8 cellular contexts compared by ENCODE assay signal in the genomic region with DNA sequence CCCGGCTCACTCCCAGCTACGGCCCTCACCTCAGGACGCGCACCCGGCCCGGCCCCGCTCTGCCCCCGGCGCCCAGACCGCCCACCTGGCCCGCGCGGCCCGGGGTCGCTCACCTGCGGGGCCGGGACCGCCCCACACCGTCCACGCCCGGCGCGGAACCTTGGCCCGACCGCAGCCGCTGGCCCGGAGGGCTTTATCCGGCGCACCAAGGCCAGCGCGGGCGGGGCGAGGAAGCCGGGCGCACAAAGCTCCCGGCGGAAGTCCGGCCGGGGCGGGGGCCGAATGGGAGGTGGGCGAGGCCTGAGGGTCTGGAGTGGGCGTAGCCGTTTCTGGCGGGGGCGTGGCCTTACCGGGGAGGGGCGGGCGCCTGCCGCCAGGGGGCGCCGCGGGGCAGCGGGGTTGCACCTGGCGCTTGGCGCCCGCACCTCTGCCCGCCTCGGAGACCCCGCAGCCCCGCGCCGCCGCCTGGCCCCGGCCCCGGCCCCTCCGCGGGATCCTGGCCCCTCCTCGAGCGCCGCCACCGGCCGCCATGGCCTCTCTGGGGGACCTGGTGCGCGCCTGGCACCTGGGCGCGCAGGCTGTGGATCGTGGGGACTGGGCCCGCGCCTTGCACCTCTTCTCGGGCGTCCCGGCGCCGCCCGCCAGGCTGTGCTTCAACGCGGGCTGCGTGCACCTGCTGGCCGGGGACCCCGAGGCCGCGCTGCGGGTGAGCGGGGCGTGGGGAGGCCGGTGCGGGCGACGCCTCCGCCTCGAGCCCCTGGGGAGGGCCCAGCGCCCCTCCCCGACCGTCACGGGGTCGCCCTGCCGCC. TPM values are rescaled to one million over a fixed set of nuclear protein-coding genes. Genes with fewer than 3 reads are reported as not detected.
A peak's percentile ranks its signal among the peaks of the same experiment; 100 is the strongest.
DNase-seq lines count a peak whose midpoint lies in the region; ATAC-seq and TF ChIP-seq lines count a peak whose summit lies in the region.

Gene EXD3 (minus strand): TSS at position 162 of the 809 bp plus-strand sequence. CDS start 27,805 bp downstream, outside the sequence.
A gene with protein sequence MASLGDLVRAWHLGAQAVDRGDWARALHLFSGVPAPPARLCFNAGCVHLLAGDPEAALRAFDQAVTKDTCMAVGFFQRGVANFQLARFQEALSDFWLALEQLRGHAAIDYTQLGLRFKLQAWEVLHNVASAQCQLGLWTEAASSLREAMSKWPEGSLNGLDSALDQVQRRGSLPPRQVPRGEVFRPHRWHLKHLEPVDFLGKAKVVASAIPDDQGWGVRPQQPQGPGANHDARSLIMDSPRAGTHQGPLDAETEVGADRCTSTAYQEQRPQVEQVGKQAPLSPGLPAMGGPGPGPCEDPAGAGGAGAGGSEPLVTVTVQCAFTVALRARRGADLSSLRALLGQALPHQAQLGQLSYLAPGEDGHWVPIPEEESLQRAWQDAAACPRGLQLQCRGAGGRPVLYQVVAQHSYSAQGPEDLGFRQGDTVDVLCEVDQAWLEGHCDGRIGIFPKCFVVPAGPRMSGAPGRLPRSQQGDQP (plus strand): TSS at position 393 of the 809 bp plus-strand sequence. CDS start 137 bp downstream, at position 530.

- H3K36me3 ChIP-seq in GM23338 (ENCODE audit: insufficient read depth) (no peaks in the 10 kb centered on the region), RWPE2 (ENCODE audit: low read depth) (0 out of 2 replicates have a peak, but pooled peaks cover 5% of the 10 kb centered on the region), neural progenitor cell (no peaks in the 10 kb centered on the region), stomach (no peaks in the 10 kb centered on the region)

- H3K79me2 ChIP-seq in GM23338 (replicated peaks; ENCODE audit: insufficient read depth) (peaks cover 24% of the 10 kb centered on the region), neural progenitor cell (ENCODE audit: low read depth) (peaks cover 37% of the 10 kb centered on the region)

- H4K20me1 ChIP-seq in GM23338 (replicated peaks; ENCODE audit: insufficient read depth) (peaks cover 4% of the 10 kb centered on the region; the same call in 1 of the 2 replicates), neural progenitor cell (ENCODE audit: low read depth) (peaks cover 6% of the 10 kb centered on the region)

- H3K9ac ChIP-seq in neural progenitor cell: peak within 1 kb of the TSS; percentile 55

- H3K27me3 Mint-ChIP-seq in GM23338 (ENCODE audit: insufficient read depth, low read depth, poor library complexity) (peaks cover 10% of the 10 kb centered on the region), neural progenitor cell (ENCODE audit: insufficient read depth, low read depth) (peaks cover 8% of the 10 kb centered on the region)

- H3K36me3 Mint-ChIP-seq in GM23338 (ENCODE audit: low read depth): no peaks in the 10 kb centered on the region; the same call in 2 of the 3 replicates
- no peaks in the 10 kb centered on the region for H3K36me3 Mint-ChIP-seq in neural progenitor cell

- peak within 1 kb of the TSS; percentile 86 for H3K4me3 Mint-ChIP-seq in GM23338
- peak within 1 kb of the TSS; percentile 92 for H3K4me3 Mint-ChIP-seq in neural progenitor cell

- H3K4me2 ChIP-seq in GM23338 (peak within 1 kb of the TSS; percentile 97), neural progenitor cell (peak within 1 kb of the TSS; percentile 99)

- DNase-seq in ELF-1 (ENCODE audit: low read depth, low spot score) (peak; percentile 87), GM23338 (ENCODE audit: low spot score) (peak; percentile 97), RWPE2 (ENCODE audit: low spot score) (peak; percentile 93), foreskin fibroblast (peak; percentile 86 to 97), neural progenitor cell (ENCODE audit: low spot score) (peak; percentile 98), stomach (peak; percentile 96)
- peak; percentile 98 for DNase-seq in activated effector memory CD4-positive, alpha-beta T cell treated with anti-CD3 and anti-CD28 coated beads, Interleukin-2, amount 50 U/mL, for 16 hours

- ATAC-seq in GM23338 (peak; percentile 80), RWPE2 (ENCODE audit: low read depth) (peak; percentile 69)

- H3K27me3 ChIP-seq in GM23338 (ENCODE audit: insufficient read depth) (peaks cover 9% of the 10 kb centered on the region), RWPE2 (ENCODE audit: insufficient read depth, poor library complexity, severe bottlenecking) (no peaks in the 10 kb centered on the region), neural progenitor cell (peaks cover 32% of the 10 kb centered on the region), stomach (no peaks in the 10 kb centered on the region)

- intact Hi-C loops in stomach (cut with DNase I; ENCODE audit: low total_unique reads): no loop called here

- H3K4me1 ChIP-seq in GM23338 (ENCODE audit: insufficient read depth) (peaks cover 6% of the 10 kb centered on the region), RWPE2 (ENCODE audit: insufficient read depth, poor library complexity, severe bottlenecking) (peaks cover 19% of the 10 kb centered on the region), neural progenitor cell (peaks cover 5% of the 10 kb centered on the region), stomach (peaks cover 17 to 50% (median 41%) of the 10 kb centered on the region in 4 donors)

- no peak for TF ChIP-seq EP300 in stomach (IDR thresholded peaks at IDR 0.05)

- no peaks in the 10 kb centered on the region for H3K9me2 ChIP-seq in GM23338 (ENCODE audit: insufficient read depth)

- H3F3A ChIP-seq in GM23338 (replicated peaks; ENCODE audit: low read depth) (peaks cover 3% of the 10 kb centered on the region; the same call in 1 of the 2 replicates), neural progenitor cell (ENCODE audit: low read depth) (peaks cover 14% of the 10 kb centered on the region)

- no peak for TF ChIP-seq POLR2A in stomach (IDR thresholded peaks at IDR 0.05)

- peak within 1 kb of the TSS; percentile 89 for H2AFZ ChIP-seq in GM23338
- H2AFZ ChIP-seq in neural progenitor cell (replicated peaks): peak within 1 kb of the TSS; percentile 96

- TF ChIP-seq CTCF in GM23338 (conservative IDR thresholded peaks at IDR 0.05; ENCODE audit: low read depth in 2 of 2) (peak in 1 of 2 experiments; percentile 67; a peak in 2 of 4 replicates), LNCAP (IDR thresholded peaks at IDR 0.05) (peak; percentile 79), RWPE2 (IDR thresholded peaks at IDR 0.05; ENCODE audit: poor library complexity, severe bottlenecking) (peak; percentile 96), foreskin fibroblast (IDR thresholded peaks at IDR 0.05; ENCODE audit: low read depth, low read length) (peak; percentile 35), neural progenitor cell (IDR thresholded peaks at IDR 0.05) (peak; percentile 60), stomach (IDR thresholded peaks at IDR 0.05) (peak in 4 of 7 experiments; percentile 52 to 96 (median 66))

- H3K9me3 ChIP-seq in RWPE2 (ENCODE audit: severe bottlenecking) (no peaks in the 10 kb centered on the region), neural progenitor cell (ENCODE audit: low read depth) (no peaks in the 10 kb centered on the region), stomach (no peaks in the 10 kb centered on the region)

- WGBS in stomach, 5 donors: 0 to 1% (median 0%) methylated on average over 12 to 108 of the region's 108 CpGs

- H3K27ac ChIP-seq in GM23338 (ENCODE audit: low read depth): no peak within 1 kb of the TSS
- H3K27ac ChIP-seq in RWPE2 (ENCODE audit: poor library complexity, severe bottlenecking): peak within 1 kb of the TSS; percentile 61
- no peak within 1 kb of the TSS for H3K27ac ChIP-seq in neural progenitor cell
- peak within 1 kb of the TSS; percentile 91 to 95 (median 92) for H3K27ac ChIP-seq in stomach

- H3K4me1 Mint-ChIP-seq in GM23338 (peaks cover 4% of the 10 kb centered on the region; the same call in 2 of the 3 replicates), neural progenitor cell (peaks cover 7% of the 10 kb centered on the region)

- H3K4me3 ChIP-seq in GM23338 (peak within 1 kb of the TSS; percentile 89), RWPE2 (ENCODE audit: severe bottlenecking) (peak within 1 kb of the TSS; percentile 98), foreskin fibroblast (ENCODE audit: low read depth in 1 of 2, low read length in 2 of 2) (peak within 1 kb of the TSS; percentile 58 to 72), neural progenitor cell (peak within 1 kb of the TSS; percentile 87), stomach (peak within 1 kb of the TSS; percentile 88 to 99 (median 96))

- H3K27ac Mint-ChIP-seq in GM23338 (no peak within 1 kb of the TSS), neural progenitor cell (peak within 1 kb of the TSS; percentile 50)

- no peaks in the 10 kb centered on the region; the same call in 2 of the 3 replicates for H3K9me3 Mint-ChIP-seq in GM23338
- peaks cover 3% of the 10 kb centered on the region for H3K9me3 Mint-ChIP-seq in neural progenitor cell

TF ChIP-seq in GM23338, 12 proteins besides CTCF, POLR2A, EP300 and RAD21 (continues in another document):
- TF ChIP-seq EZH2 (IDR thresholded peaks at IDR 0.05; ENCODE audit: low read depth, unreplicated experiment) (no peak), EZH2phosphoT487 (IDR thresholded peaks at IDR 0.05; ENCODE audit: unreplicated experiment) (no peak), ZNF114 (CRISPR knock-in tag; IDR thresholded peaks at IDR 0.05) (peak; percentile 88; the same call in 1 of the 2 replicates)
- TF ChIP-seq, protein P1, sequence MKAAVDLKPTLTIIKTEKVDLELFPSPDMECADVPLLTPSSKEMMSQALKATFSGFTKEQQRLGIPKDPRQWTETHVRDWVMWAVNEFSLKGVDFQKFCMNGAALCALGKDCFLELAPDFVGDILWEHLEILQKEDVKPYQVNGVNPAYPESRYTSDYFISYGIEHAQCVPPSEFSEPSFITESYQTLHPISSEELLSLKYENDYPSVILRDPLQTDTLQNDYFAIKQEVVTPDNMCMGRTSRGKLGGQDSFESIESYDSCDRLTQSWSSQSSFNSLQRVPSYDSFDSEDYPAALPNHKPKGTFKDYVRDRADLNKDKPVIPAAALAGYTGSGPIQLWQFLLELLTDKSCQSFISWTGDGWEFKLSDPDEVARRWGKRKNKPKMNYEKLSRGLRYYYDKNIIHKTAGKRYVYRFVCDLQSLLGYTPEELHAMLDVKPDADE (IDR thresholded peaks at IDR 0.05): peak; percentile 71; the same call in 1 of the 2 replicates

RNA-seq across cellular contexts. Expression of gene EXD3, which starts in this region (rescaled TPM):
- total RNA-seq in GM23338 (2014; rRNA removed; shearing (Covaris generic)): 3.6 and 4.4 TPM in 2 replicates
- polyA plus RNA-seq in GM23338 (2016; fragmentation: Nextera tagmentation; extraction: Ambion mirVana) (9.7 and 9.9 TPM in 2 replicates), stomach (10 to 100 TPM; 17.4 to 27.3 (median 20.7) TPM)
- total RNA-seq in neural progenitor cell (ENCODE audit: low replicate concordance) (4.7 and 25.1 TPM in 2 replicates), stomach (100 to 1,000 TPM in 1 of 5 donors, 10 to 100 TPM in 4; 12.9 to 105 (median 28.1) TPM)

RNA-seq across cellular contexts. Expression of the second gene that starts in this region (rescaled TPM):
- total RNA-seq in GM23338 (2014; rRNA removed; shearing (Covaris generic)): 0.59 and 0.62 TPM in 2 replicates
- polyA plus RNA-seq in GM23338 (2016; fragmentation: Nextera tagmentation; extraction: Ambion mirVana): 0.68 and 1.4 TPM in 2 replicates
- 0.39 and 0.65 TPM in 2 replicates for total RNA-seq in neural progenitor cell (ENCODE audit: low replicate concordance)
- total RNA-seq in stomach: 10 to 100 TPM in 2 of 5 donors, 1 to 10 TPM in 3; 3.5 to 43.2 (median 8.3) TPM
- polyA plus RNA-seq in stomach: 10 to 100 TPM; 14.4 to 20.5 (median 15.1) TPM

Comparison
In these comparisons a context has a peak if more than half of its experiments do, and no peak if none do; other contexts are left out.
1. H3K27ac ChIP-seq: peak in RWPE2 (single experiment) and stomach (5 of 5); none in GM23338 (single experiment) and neural progenitor cell (single experiment).
2. Peak in every context shown above with its lines, with median percentiles within 50 percentile points of each other: DNase-seq and H3K4me3 ChIP-seq.